In genomic region chr9:6781476-6781875, GRCh38 we compare ENCODE assay signal across 2 cellular contexts.
TF ChIP-seq lines count a peak whose summit lies in the region.

No MANE protein-coding gene starts in this region.

TF ChIP-seq in HepG2, 621 proteins besides CTCF, POLR2A, EP300 and RAD21 (continues in another document):
- peak; percentile 87 for TF ChIP-seq TBX3 (IDR thresholded peaks at IDR 0.05; ENCODE audit: borderline replicate concordance)
- TF ChIP-seq PAWR (CRISPR knock-in tag; IDR thresholded peaks at IDR 0.05; ENCODE audit: borderline replicate concordance): no peak
- TF ChIP-seq YY1 (IDR thresholded peaks at IDR 0.05; ENCODE audit: insufficient read depth, insufficient replicate concordance, low read depth, low read length): peak; percentile 85
- TF ChIP-seq FOXP1 (IDR thresholded peaks at IDR 0.05): no peak
- no peak for TF ChIP-seq FOXP1 (CRISPR knock-in tag; IDR thresholded peaks at IDR 0.05)
- TF ChIP-seq GATA4 (IDR thresholded peaks at IDR 0.05; ENCODE audit: borderline replicate concordance, low read depth): no peak
- TF ChIP-seq ZNF432 (CRISPR knock-in tag; IDR thresholded peaks at IDR 0.05; ENCODE audit: borderline replicate concordance): no peak
- TF ChIP-seq ZNF205 (CRISPR knock-in tag; IDR thresholded peaks at IDR 0.05): 0 out of 2 replicates have a peak, but pooled peaks have one; percentile 51
- TF ChIP-seq ZNF570 (CRISPR knock-in tag; IDR thresholded peaks at IDR 0.05; ENCODE audit: borderline replicate concordance): no peak
- TF ChIP-seq HNF4G (IDR thresholded peaks at IDR 0.05; ENCODE audit: borderline replicate concordance, low read depth, low read length): peak; percentile 49; the same call in 1 of the 2 replicates
- TF ChIP-seq HNF4G (CRISPR knock-in tag; IDR thresholded peaks at IDR 0.05; ENCODE audit: borderline replicate concordance, low read depth): no peak
- no peak for TF ChIP-seq ZSCAN30 (CRISPR knock-in tag; IDR thresholded peaks at IDR 0.05)
- TF ChIP-seq CHD4 (IDR thresholded peaks at IDR 0.05; ENCODE audit: borderline replicate concordance, low read length): no peak; the same call in 1 of the 2 replicates
- TF ChIP-seq KMT2B (CRISPR knock-in tag; IDR thresholded peaks at IDR 0.05): peak; percentile 30; the same call in 1 of the 2 replicates
- peak; percentile 17; the same call in 1 of the 2 replicates for TF ChIP-seq TAF1 (CRISPR knock-in tag; IDR thresholded peaks at IDR 0.05)
- no peak for TF ChIP-seq RFX5 (IDR thresholded peaks at IDR 0.05; ENCODE audit: low read depth, low read length)
- TF ChIP-seq, protein P1, sequence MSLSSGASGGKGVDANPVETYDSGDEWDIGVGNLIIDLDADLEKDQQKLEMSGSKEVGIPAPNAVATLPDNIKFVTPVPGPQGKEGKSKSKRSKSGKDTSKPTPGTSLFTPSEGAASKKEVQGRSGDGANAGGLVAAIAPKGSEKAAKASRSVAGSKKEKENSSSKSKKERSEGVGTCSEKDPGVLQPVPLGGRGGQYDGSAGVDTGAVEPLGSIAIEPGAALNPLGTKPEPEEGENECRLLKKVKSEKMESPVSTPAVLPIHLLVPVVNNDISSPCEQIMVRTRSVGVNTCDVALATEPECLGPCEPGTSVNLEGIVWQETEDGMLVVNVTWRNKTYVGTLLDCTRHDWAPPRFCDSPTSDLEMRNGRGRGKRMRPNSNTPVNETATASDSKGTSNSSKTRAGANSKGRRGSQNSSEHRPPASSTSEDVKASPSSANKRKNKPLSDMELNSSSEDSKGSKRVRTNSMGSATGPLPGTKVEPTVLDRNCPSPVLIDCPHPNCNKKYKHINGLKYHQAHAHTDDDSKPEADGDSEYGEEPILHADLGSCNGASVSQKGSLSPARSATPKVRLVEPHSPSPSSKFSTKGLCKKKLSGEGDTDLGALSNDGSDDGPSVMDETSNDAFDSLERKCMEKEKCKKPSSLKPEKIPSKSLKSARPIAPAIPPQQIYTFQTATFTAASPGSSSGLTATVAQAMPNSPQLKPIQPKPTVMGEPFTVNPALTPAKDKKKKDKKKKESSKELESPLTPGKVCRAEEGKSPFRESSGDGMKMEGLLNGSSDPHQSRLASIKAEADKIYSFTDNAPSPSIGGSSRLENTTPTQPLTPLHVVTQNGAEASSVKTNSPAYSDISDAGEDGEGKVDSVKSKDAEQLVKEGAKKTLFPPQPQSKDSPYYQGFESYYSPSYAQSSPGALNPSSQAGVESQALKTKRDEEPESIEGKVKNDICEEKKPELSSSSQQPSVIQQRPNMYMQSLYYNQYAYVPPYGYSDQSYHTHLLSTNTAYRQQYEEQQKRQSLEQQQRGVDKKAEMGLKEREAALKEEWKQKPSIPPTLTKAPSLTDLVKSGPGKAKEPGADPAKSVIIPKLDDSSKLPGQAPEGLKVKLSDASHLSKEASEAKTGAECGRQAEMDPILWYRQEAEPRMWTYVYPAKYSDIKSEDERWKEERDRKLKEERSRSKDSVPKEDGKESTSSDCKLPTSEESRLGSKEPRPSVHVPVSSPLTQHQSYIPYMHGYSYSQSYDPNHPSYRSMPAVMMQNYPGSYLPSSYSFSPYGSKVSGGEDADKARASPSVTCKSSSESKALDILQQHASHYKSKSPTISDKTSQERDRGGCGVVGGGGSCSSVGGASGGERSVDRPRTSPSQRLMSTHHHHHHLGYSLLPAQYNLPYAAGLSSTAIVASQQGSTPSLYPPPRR (CRISPR knock-in tag; IDR thresholded peaks at IDR 0.05; ENCODE audit: borderline replicate concordance): peak; percentile 83
- TF ChIP-seq KDM1A (CRISPR knock-in tag; IDR thresholded peaks at IDR 0.05): 0 out of 2 replicates have a peak, but pooled peaks have one; percentile 16
- peak; percentile 75; the same call in 1 of the 2 replicates for TF ChIP-seq POGZ (CRISPR knock-in tag; IDR thresholded peaks at IDR 0.05)
- no peak for TF ChIP-seq FOXA1 (IDR thresholded peaks at IDR 0.05)
- TF ChIP-seq FOXA1 (CRISPR knock-in tag; IDR thresholded peaks at IDR 0.05): peak; percentile 85
- peak; percentile 95 for TF ChIP-seq CEBPG (CRISPR knock-in tag; IDR thresholded peaks at IDR 0.05)
- peak; percentile 91 for TF ChIP-seq ZBTB20 (CRISPR knock-in tag; IDR thresholded peaks at IDR 0.05; ENCODE audit: borderline replicate concordance, low read depth)
- TF ChIP-seq ZNF792 (CRISPR knock-in tag; IDR thresholded peaks at IDR 0.05): 0 out of 2 replicates have a peak, but pooled peaks have one; percentile 26
- TF ChIP-seq SRF (IDR thresholded peaks at IDR 0.05; ENCODE audit: low read depth, low read length): 0 out of 2 replicates have a peak, but pooled peaks have one; percentile 13
- TF ChIP-seq SMARCC2 (IDR thresholded peaks at IDR 0.05): no peak
- TF ChIP-seq NFIB (CRISPR knock-in tag; IDR thresholded peaks at IDR 0.05; ENCODE audit: borderline replicate concordance): no peak
- no peak for TF ChIP-seq MAZ (IDR thresholded peaks at IDR 0.05; ENCODE audit: borderline replicate concordance, low read depth, low read length)
- 0 out of 2 replicates have a peak, but pooled peaks have one; percentile 16 for TF ChIP-seq MAZ (CRISPR knock-in tag; IDR thresholded peaks at IDR 0.05; ENCODE audit: low read depth)
- no peak for TF ChIP-seq ZNF772 (CRISPR knock-in tag; IDR thresholded peaks at IDR 0.05)

TF ChIP-seq in H1, 55 proteins besides CTCF, POLR2A, EP300 and RAD21:
- TF ChIP-seq HDAC6 (IDR thresholded peaks at IDR 0.05; ENCODE audit: low read depth, low read length): no peak
- TF ChIP-seq YY1 (IDR thresholded peaks at IDR 0.05; ENCODE audit: low read depth, low read length): no peak
- TF ChIP-seq, protein P2, sequence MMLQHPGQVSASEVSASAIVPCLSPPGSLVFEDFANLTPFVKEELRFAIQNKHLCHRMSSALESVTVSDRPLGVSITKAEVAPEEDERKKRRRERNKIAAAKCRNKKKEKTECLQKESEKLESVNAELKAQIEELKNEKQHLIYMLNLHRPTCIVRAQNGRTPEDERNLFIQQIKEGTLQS (IDR thresholded peaks at IDR 0.05; ENCODE audit: insufficient read depth, low read depth, low read length): no peak
- no peak for TF ChIP-seq BACH1 (IDR thresholded peaks at IDR 0.05; ENCODE audit: low read length)
- no peak for TF ChIP-seq CEBPB (IDR thresholded peaks at IDR 0.05; ENCODE audit: low read depth, low read length)
- TF ChIP-seq TAF7 (optimal IDR thresholded peaks at IDR 0.05; ENCODE audit: borderline replicate concordance, low read depth, low read length): no peak
- TF ChIP-seq RXRA (IDR thresholded peaks at IDR 0.05; ENCODE audit: insufficient read depth, low read depth, low read length): no peak
- no peak for TF ChIP-seq BCL11A (IDR thresholded peaks at IDR 0.05; ENCODE audit: low read depth in 2 of 2, low read length in 2 of 2)
- no peak for TF ChIP-seq GTF2F1 (IDR thresholded peaks at IDR 0.05; ENCODE audit: borderline replicate concordance, low read depth, low read length)
